1 cellular context compared by ENCODE assay signal in the genomic region with DNA sequence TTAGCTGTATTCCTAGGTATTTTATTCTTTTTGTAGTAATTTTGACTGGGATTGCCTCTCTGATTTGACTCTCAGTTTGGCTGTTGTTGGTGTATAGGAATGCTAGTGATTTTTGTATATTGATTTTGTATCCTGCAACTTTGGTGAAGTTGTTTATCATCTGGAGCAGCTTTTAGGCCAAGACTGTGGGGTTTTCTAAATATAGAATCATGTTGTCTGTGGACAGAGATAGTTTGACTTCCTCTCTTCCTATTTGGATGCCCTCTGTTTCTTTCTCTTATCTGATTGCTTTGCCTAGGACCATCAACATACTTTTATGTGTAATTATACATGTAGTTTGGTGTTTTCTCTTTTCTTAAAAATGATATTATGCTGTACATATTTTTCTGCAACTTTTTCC.
TF ChIP-seq lines count a peak whose summit lies in the region.

No MANE protein-coding gene starts in this region.

TF ChIP-seq in K562, 482 proteins besides CTCF, POLR2A, EP300 and RAD21 (continued from another document and continues in another):
- TF ChIP-seq CHCHD3 (CRISPR knock-in tag; IDR thresholded peaks at IDR 0.05) (no peak), SPI1 (IDR thresholded peaks at IDR 0.05; ENCODE audit: borderline replicate concordance, low read depth, low read length) (no peak; the same call in 1 of the 2 replicates), DIDO1 (tag; IDR thresholded peaks at IDR 0.05; ENCODE audit: low read depth) (no peak), SRSF3 (IDR thresholded peaks at IDR 0.05; ENCODE audit: insufficient read depth, low read length) (no peak), NONO (IDR thresholded peaks at IDR 0.05; ENCODE audit: low read depth in 2 of 2, low read length in 1 of 2) (no peak), PML (IDR thresholded peaks at IDR 0.05; ENCODE audit: low read length) (0 out of 2 replicates have a peak, but pooled peaks have one; percentile 30), ZNF263 (CRISPR knock-in tag; IDR thresholded peaks at IDR 0.05; ENCODE audit: borderline replicate concordance) (no peak), ESRRB (CRISPR knock-in tag; IDR thresholded peaks at IDR 0.05; ENCODE audit: borderline replicate concordance) (no peak), IFI16 (CRISPR knock-in tag; IDR thresholded peaks at IDR 0.05) (no peak), NR2C2 (CRISPR knock-in tag; IDR thresholded peaks at IDR 0.05) (no peak), NR2C2 (tag; IDR thresholded peaks at IDR 0.05) (no peak), HDAC3 (IDR thresholded peaks at IDR 0.05; ENCODE audit: borderline replicate concordance, partially characterized antibody) (peak; percentile 85), ILF3 (IDR thresholded peaks at IDR 0.05; ENCODE audit: borderline replicate concordance) (no peak), SRSF9 (IDR thresholded peaks at IDR 0.05; ENCODE audit: borderline replicate concordance, low read depth, low read length) (no peak), TAF7 (tag; IDR thresholded peaks at IDR 0.05) (no peak), RHOXF2B (CRISPR knock-in tag; conservative IDR thresholded peaks at IDR 0.05) (no peak), ZFX (CRISPR knock-in tag; IDR thresholded peaks at IDR 0.05) (no peak), TSC22D4 (tag; IDR thresholded peaks at IDR 0.05) (no peak), ZNF140 (CRISPR knock-in tag; IDR thresholded peaks at IDR 0.05) (no peak), ELF4 (CRISPR knock-in tag; IDR thresholded peaks at IDR 0.05) (no peak), PURB (CRISPR knock-in tag; IDR thresholded peaks at IDR 0.05; ENCODE audit: low read depth) (no peak), ZNF347 (CRISPR knock-in tag; IDR thresholded peaks at IDR 0.05; ENCODE audit: low read depth) (no peak), KAT8 (IDR thresholded peaks at IDR 0.05; ENCODE audit: low read depth) (no peak), FOS (IDR thresholded peaks at IDR 0.05; ENCODE audit: extremely low read depth, insufficient read length) (no peak), STAT5A (IDR thresholded peaks at IDR 0.05; ENCODE audit: borderline replicate concordance, low read length) (peak; percentile 27; the same call in 1 of the 2 replicates), FOXM1 (IDR thresholded peaks at IDR 0.05; ENCODE audit: low read depth) (peak; percentile 58; the same call in 1 of the 2 replicates), FOXM1 (CRISPR knock-in tag; IDR thresholded peaks at IDR 0.05; ENCODE audit: low read depth) (no peak), E2F3 (CRISPR knock-in tag; IDR thresholded peaks at IDR 0.05) (no peak), TRIM24 (IDR thresholded peaks at IDR 0.05) (peak; percentile 22 to 74; a peak in 1 of 4 replicates), NELFE (IDR thresholded peaks at IDR 0.05; ENCODE audit: insufficient read depth, insufficient read length) (no peak), MECOM (CRISPR knock-in tag; IDR thresholded peaks at IDR 0.05) (peak; percentile 93), HDGF (IDR thresholded peaks at IDR 0.05) (0 out of 2 replicates have a peak, but pooled peaks have one; percentile 34), KAT7 (CRISPR knock-in tag; IDR thresholded peaks at IDR 0.05; ENCODE audit: borderline replicate concordance) (no peak), SREBF2 (CRISPR knock-in tag; IDR thresholded peaks at IDR 0.05) (no peak), POLR3A (IDR thresholded peaks at IDR 0.05; ENCODE audit: borderline replicate concordance, extremely low read depth, insufficient read depth, insufficient read length) (no peak)
- TF ChIP-seq, protein P1, sequence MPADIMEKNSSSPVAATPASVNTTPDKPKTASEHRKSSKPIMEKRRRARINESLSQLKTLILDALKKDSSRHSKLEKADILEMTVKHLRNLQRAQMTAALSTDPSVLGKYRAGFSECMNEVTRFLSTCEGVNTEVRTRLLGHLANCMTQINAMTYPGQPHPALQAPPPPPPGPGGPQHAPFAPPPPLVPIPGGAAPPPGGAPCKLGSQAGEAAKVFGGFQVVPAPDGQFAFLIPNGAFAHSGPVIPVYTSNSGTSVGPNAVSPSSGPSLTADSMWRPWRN (IDR thresholded peaks at IDR 0.05; ENCODE audit: low read depth), result no peak
- TF ChIP-seq, protein P2, sequence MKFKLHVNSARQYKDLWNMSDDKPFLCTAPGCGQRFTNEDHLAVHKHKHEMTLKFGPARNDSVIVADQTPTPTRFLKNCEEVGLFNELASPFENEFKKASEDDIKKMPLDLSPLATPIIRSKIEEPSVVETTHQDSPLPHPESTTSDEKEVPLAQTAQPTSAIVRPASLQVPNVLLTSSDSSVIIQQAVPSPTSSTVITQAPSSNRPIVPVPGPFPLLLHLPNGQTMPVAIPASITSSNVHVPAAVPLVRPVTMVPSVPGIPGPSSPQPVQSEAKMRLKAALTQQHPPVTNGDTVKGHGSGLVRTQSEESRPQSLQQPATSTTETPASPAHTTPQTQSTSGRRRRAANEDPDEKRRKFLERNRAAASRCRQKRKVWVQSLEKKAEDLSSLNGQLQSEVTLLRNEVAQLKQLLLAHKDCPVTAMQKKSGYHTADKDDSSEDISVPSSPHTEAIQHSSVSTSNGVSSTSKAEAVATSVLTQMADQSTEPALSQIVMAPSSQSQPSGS (CRISPR knock-in tag; IDR thresholded peaks at IDR 0.05), result no peak
- TF ChIP-seq, protein P3, sequence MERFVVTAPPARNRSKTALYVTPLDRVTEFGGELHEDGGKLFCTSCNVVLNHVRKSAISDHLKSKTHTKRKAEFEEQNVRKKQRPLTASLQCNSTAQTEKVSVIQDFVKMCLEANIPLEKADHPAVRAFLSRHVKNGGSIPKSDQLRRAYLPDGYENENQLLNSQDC (CRISPR knock-in tag; IDR thresholded peaks at IDR 0.05), result no peak
- TF ChIP-seq, protein P4, sequence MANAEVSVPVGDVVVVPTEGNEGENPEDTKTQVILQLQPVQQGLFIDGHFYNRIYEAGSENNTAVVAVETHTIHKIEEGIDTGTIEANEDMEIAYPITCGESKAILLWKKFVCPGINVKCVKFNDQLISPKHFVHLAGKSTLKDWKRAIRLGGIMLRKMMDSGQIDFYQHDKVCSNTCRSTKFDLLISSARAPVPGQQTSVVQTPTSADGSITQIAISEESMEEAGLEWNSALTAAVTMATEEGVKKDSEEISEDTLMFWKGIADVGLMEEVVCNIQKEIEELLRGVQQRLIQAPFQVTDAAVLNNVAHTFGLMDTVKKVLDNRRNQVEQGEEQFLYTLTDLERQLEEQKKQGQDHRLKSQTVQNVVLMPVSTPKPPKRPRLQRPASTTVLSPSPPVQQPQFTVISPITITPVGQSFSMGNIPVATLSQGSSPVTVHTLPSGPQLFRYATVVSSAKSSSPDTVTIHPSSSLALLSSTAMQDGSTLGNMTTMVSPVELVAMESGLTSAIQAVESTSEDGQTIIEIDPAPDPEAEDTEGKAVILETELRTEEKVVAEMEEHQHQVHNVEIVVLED (CRISPR knock-in tag; IDR thresholded peaks at IDR 0.05), result no peak
- TF ChIP-seq, protein P5, sequence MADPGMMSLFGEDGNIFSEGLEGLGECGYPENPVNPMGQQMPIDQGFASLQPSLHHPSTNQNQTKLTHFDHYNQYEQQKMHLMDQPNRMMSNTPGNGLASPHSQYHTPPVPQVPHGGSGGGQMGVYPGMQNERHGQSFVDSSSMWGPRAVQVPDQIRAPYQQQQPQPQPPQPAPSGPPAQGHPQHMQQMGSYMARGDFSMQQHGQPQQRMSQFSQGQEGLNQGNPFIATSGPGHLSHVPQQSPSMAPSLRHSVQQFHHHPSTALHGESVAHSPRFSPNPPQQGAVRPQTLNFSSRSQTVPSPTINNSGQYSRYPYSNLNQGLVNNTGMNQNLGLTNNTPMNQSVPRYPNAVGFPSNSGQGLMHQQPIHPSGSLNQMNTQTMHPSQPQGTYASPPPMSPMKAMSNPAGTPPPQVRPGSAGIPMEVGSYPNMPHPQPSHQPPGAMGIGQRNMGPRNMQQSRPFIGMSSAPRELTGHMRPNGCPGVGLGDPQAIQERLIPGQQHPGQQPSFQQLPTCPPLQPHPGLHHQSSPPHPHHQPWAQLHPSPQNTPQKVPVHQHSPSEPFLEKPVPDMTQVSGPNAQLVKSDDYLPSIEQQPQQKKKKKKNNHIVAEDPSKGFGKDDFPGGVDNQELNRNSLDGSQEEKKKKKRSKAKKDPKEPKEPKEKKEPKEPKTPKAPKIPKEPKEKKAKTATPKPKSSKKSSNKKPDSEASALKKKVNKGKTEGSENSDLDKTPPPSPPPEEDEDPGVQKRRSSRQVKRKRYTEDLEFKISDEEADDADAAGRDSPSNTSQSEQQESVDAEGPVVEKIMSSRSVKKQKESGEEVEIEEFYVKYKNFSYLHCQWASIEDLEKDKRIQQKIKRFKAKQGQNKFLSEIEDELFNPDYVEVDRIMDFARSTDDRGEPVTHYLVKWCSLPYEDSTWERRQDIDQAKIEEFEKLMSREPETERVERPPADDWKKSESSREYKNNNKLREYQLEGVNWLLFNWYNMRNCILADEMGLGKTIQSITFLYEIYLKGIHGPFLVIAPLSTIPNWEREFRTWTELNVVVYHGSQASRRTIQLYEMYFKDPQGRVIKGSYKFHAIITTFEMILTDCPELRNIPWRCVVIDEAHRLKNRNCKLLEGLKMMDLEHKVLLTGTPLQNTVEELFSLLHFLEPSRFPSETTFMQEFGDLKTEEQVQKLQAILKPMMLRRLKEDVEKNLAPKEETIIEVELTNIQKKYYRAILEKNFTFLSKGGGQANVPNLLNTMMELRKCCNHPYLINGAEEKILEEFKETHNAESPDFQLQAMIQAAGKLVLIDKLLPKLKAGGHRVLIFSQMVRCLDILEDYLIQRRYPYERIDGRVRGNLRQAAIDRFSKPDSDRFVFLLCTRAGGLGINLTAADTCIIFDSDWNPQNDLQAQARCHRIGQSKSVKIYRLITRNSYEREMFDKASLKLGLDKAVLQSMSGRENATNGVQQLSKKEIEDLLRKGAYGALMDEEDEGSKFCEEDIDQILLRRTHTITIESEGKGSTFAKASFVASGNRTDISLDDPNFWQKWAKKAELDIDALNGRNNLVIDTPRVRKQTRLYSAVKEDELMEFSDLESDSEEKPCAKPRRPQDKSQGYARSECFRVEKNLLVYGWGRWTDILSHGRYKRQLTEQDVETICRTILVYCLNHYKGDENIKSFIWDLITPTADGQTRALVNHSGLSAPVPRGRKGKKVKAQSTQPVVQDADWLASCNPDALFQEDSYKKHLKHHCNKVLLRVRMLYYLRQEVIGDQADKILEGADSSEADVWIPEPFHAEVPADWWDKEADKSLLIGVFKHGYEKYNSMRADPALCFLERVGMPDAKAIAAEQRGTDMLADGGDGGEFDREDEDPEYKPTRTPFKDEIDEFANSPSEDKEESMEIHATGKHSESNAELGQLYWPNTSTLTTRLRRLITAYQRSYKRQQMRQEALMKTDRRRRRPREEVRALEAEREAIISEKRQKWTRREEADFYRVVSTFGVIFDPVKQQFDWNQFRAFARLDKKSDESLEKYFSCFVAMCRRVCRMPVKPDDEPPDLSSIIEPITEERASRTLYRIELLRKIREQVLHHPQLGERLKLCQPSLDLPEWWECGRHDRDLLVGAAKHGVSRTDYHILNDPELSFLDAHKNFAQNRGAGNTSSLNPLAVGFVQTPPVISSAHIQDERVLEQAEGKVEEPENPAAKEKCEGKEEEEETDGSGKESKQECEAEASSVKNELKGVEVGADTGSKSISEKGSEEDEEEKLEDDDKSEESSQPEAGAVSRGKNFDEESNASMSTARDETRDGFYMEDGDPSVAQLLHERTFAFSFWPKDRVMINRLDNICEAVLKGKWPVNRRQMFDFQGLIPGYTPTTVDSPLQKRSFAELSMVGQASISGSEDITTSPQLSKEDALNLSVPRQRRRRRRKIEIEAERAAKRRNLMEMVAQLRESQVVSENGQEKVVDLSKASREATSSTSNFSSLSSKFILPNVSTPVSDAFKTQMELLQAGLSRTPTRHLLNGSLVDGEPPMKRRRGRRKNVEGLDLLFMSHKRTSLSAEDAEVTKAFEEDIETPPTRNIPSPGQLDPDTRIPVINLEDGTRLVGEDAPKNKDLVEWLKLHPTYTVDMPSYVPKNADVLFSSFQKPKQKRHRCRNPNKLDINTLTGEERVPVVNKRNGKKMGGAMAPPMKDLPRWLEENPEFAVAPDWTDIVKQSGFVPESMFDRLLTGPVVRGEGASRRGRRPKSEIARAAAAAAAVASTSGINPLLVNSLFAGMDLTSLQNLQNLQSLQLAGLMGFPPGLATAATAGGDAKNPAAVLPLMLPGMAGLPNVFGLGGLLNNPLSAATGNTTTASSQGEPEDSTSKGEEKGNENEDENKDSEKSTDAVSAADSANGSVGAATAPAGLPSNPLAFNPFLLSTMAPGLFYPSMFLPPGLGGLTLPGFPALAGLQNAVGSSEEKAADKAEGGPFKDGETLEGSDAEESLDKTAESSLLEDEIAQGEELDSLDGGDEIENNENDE (IDR thresholded peaks at IDR 0.05; ENCODE audit: low read depth, low read length), result no peak
- TF ChIP-seq, protein P6, sequence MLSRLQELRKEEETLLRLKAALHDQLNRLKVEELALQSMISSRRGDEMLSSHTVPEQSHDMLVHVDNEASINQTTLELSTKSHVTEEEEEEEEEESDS (CRISPR knock-in tag; IDR thresholded peaks at IDR 0.05), result no peak
- TF ChIP-seq, protein P7, sequence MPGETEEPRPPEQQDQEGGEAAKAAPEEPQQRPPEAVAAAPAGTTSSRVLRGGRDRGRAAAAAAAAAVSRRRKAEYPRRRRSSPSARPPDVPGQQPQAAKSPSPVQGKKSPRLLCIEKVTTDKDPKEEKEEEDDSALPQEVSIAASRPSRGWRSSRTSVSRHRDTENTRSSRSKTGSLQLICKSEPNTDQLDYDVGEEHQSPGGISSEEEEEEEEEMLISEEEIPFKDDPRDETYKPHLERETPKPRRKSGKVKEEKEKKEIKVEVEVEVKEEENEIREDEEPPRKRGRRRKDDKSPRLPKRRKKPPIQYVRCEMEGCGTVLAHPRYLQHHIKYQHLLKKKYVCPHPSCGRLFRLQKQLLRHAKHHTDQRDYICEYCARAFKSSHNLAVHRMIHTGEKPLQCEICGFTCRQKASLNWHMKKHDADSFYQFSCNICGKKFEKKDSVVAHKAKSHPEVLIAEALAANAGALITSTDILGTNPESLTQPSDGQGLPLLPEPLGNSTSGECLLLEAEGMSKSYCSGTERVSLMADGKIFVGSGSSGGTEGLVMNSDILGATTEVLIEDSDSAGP (CRISPR knock-in tag; IDR thresholded peaks at IDR 0.05), result no peak
- TF ChIP-seq, protein P8, sequence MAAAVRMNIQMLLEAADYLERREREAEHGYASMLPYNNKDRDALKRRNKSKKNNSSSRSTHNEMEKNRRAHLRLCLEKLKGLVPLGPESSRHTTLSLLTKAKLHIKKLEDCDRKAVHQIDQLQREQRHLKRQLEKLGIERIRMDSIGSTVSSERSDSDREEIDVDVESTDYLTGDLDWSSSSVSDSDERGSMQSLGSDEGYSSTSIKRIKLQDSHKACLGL (CRISPR knock-in tag; IDR thresholded peaks at IDR 0.05; ENCODE audit: borderline replicate concordance, poor library complexity, severe bottlenecking), result no peak
